8 cellular contexts compared by ENCODE assay signal in the genomic region with DNA sequence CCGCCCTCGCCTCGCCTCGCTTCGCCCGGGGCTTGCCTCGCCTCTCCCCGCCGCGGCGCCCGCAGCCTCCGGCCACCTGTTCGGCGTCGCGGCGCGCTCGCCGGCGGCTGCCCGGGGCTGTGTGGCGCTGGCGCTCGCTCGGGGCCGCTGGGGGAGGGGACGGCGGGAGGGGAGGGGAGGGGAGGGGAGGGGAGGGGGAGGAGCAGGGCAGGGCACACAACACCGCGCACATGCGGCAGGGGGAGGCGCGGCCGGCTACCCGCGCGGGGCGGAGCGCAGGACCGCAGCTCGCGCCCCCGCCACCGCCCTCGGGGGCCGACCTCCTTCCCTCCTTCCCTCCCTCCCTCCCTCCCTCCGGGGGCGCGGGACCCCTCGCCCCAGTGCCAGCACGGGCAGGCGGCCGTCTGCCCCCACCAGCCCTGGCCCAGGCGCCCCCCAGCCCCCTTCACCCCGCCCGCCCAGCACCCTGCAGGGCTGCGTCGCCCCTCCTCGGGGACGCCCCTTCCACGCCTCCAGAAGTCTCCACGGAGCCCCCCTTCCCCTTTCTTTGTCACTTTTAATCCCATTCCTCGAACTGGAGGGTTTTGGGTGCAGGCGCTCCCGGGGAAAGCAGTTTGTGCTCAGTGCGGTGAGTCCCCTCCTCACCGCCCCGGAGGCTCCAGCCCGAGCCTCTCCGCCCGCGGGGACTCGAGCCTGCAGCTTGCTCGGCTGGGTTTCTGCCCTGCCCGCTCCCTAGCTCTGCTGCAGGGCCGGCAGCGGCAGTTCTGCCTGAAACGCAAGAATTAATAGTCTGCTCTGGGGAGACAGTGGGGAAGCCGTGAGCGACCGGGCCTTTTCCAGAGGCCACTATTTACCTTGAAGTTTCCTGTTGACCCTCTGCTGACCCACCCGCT. TPM values are rescaled to one million over a fixed set of nuclear protein-coding genes. Genes with fewer than 3 reads are reported as not detected.
DNase-seq lines count a peak whose midpoint lies in the region; ATAC-seq and TF ChIP-seq lines count a peak whose summit lies in the region.

TSS of gene PARD3 (minus strand) at position 123 of the 893 bp plus-strand sequence. CDS start 301 bp downstream, outside the sequence.

- peaks cover 54% of the 10 kb centered on the region for H3K27me3 Mint-ChIP-seq in activated naive CD8-positive, alpha-beta T cell treated with anti-CD3 and anti-CD28 coated beads, Interleukin-2, amount 10 ng/mL, durations not matched to agents 7 days and 5 days

- H3K4me3 Mint-ChIP-seq in activated naive CD8-positive, alpha-beta T cell treated with anti-CD3 and anti-CD28 coated beads, Interleukin-2, amount 10 ng/mL, durations not matched to agents 7 days and 5 days, result peak within 1 kb of the TSS; percentile 71

- no peak for TF ChIP-seq CTCF in ovary (IDR thresholded peaks at IDR 0.05)

- POLR2A ChIA-PET in activated naive CD8-positive, alpha-beta T cell treated with anti-CD3 and anti-CD28 coated beads, Interleukin-2, amount 10 ng/mL, durations not matched to agents 7 days and 5 days (lab: Charles Lee), result no interaction called here

- TF ChIP-seq EP300 in ovary (IDR thresholded peaks at IDR 0.05), result no peak

- H3K27ac Mint-ChIP-seq in activated naive CD8-positive, alpha-beta T cell treated with anti-CD3 and anti-CD28 coated beads, Interleukin-2, amount 10 ng/mL, durations not matched to agents 7 days and 5 days, result no peak within 1 kb of the TSS

- H3K9me3 Mint-ChIP-seq in activated naive CD8-positive, alpha-beta T cell treated with anti-CD3 and anti-CD28 coated beads, Interleukin-2, amount 10 ng/mL, durations not matched to agents 7 days and 5 days, result no peaks in the 10 kb centered on the region

- H3K27ac ChIP-seq in ovary, result peak within 1 kb of the TSS; percentile 94 to 97

- H3K4me3 ChIP-seq in ovary, result peak within 1 kb of the TSS; percentile 67

- peak; percentile 67 for DNase-seq in Daoy (ENCODE audit: low read depth)
- DNase-seq in NCI-H146 (lab: John Stamatoyannopoulos, UW), result peak; percentile 85
- DNase-seq in activated naive CD8-positive, alpha-beta T cell treated with anti-CD3 and anti-CD28 coated beads, Interleukin-2, amount 10 ng/mL, durations not matched to agents 7 days and 5 days, result peak; percentile 41
- peak; percentile 78 for DNase-seq in Right ventricle myocardium superior
- DNase-seq in ovary, result peak; percentile 77 to 82 (median 78)
- no peak for DNase-seq in stimulated activated CD4-positive, alpha-beta T cell treated with anti-CD3 and anti-CD28 coated beads, Interleukin-12 subunit alpha, Interleukin-12 subunit beta, amount 100 ng/mL, for 4 hours

- 0 to 1% (median 0%) methylated on average over 24 to 81 of the region's 84 CpGs for WGBS in ovary, 3 donors

- H3K36me3 Mint-ChIP-seq in activated naive CD8-positive, alpha-beta T cell treated with anti-CD3 and anti-CD28 coated beads, Interleukin-2, amount 10 ng/mL, durations not matched to agents 7 days and 5 days, result no peaks in the 10 kb centered on the region

- peaks cover 5% of the 10 kb centered on the region for H3K4me1 Mint-ChIP-seq in activated naive CD8-positive, alpha-beta T cell treated with anti-CD3 and anti-CD28 coated beads, Interleukin-2, amount 10 ng/mL, durations not matched to agents 7 days and 5 days

- H3K36me3 ChIP-seq in ovary, result no peaks in the 10 kb centered on the region

- H3K4me1 ChIP-seq in ovary (ENCODE audit: insufficient read depth), result peaks cover 13% of the 10 kb centered on the region

- H3K9me3 ChIP-seq in ovary, result no peaks in the 10 kb centered on the region

- H3K27me3 ChIP-seq in ovary, result no peaks in the 10 kb centered on the region

- no peak for TF ChIP-seq POLR2A in ovary (IDR thresholded peaks at IDR 0.05)

- intact Hi-C loops in Right ventricle myocardium superior (cut with DNase I), result loop anchor here (10.0 kb wide), 2 partner anchors 91 to 151 kb away; no protein-coding TSS in a partner anchor
- intact Hi-C loops in ovary (cut with DNase I), result loop anchor here (10.0 kb wide), 3 partner anchors 81 to 151 kb away; no protein-coding TSS in a partner anchor

- ATAC-seq in GM21528 (IDR thresholded peaks at IDR 0.05; ENCODE audit: low FRiP score, unreplicated experiment) (peak; percentile 47), Right ventricle myocardium superior (ENCODE audit: poor library complexity) (peak; percentile 85), GM19351 (IDR thresholded peaks at IDR 0.05; ENCODE audit: unreplicated experiment) (no peak)
- peak; percentile 35 for ATAC-seq in activated naive CD8-positive, alpha-beta T cell treated with anti-CD3 and anti-CD28 coated beads, Interleukin-2, amount 10 ng/mL, durations not matched to agents 7 days and 5 days (ENCODE audit: low read depth)

RNA-seq across cellular contexts. Expression of gene PARD3, which starts in this region (rescaled TPM):
- 29.7 and 48.8 TPM in 2 replicates for total RNA-seq in Daoy (2014; rRNA removed; shearing (Covaris generic))
- total RNA-seq in activated naive CD8-positive, alpha-beta T cell treated with anti-CD3 and anti-CD28 coated beads, Interleukin-2, amount 10 ng/mL, durations not matched to agents 7 days and 5 days, result under 1 TPM; 0.48 to 0.55 TPM
- 33.5 TPM for total RNA-seq in Right ventricle myocardium superior
- 10 to 100 TPM; 43.1 to 92.3 (median 67.1) TPM for total RNA-seq in ovary
- polyA plus RNA-seq in ovary, result 10 to 100 TPM; 31.8 to 76.1 TPM

Comparison
In these comparisons a context has a peak if more than half of its experiments do, and no peak if none do; other contexts are left out.
1. RNA of gene PARD3 (total RNA-seq): 43.1 to 92.3 TPM in ovary, 33.5 TPM in Right ventricle myocardium superior (single experiment) and 29.7 to 48.8 TPM in Daoy; 0.48 to 0.55 TPM in activated naive CD8-positive, alpha-beta T cell treated with anti-CD3 and anti-CD28 coated beads, Interleukin-2, amount 10 ng/mL, durations not matched to agents 7 days and 5 days; every median in the first group is over 10 times any median in the second.
2. Peak in DNase-seq and ATAC-seq in activated naive CD8-positive, alpha-beta T cell treated with anti-CD3 and anti-CD28 coated beads, Interleukin-2, amount 10 ng/mL, durations not matched to agents 7 days and 5 days; RNA of the gene not detected or under 1 TPM.